Comparison of ENCODE assay signal across 18 cellular contexts in genomic region chr9:119761737-119762136, GRCh38.
"Had no signal": no experiment of that assay in that cellular context is flagged by ENCODE, and none has a peak within 500 bp of the region (broad histone marks: within the 10 kb centered on the region; RNA-seq: fewer than 3 reads in every experiment).

No MANE protein-coding gene starts in this region.

- H3K36me3 Mint-ChIP-seq: immature natural killer cell, type B pancreatic cell had no signal

- H3K4me1 Mint-ChIP-seq: immature natural killer cell; stimulated activated naive CD8-positive, alpha-beta T cell treated with anti-CD3 and anti-CD28 coated beads, Interleukin-15, amount 100 ng/mL, for 72 hours; T-helper 17 cell had no signal

- H3K9me3 Mint-ChIP-seq: dendritic cell treated with granulocyte-macrophage colony-stimulating factor and Interleukin-4, amounts not matched to agents 40 ng/mL and 50 ng/mL, for 4 days; nephron progenitor cell; type B pancreatic cell had no signal

- DNase-seq: activated CD4-positive, alpha-beta T cell treated with anti-CD3 and anti-CD28 coated beads for 1 hour; activated gamma-delta T cell; effector CD8-positive, alpha-beta T cell; esophagus squamous epithelium; immature natural killer cell; left cardiac atrium; lower lobe of right lung; midbrain; nephron progenitor cell; right cardiac atrium; stimulated activated naive CD8-positive, alpha-beta T cell treated with anti-CD3 and anti-CD28 coated beads, Interleukin-15, amount 100 ng/mL, for 72 hours; T-helper 17 cell had no signal

- H3K4me1 ChIP-seq: esophagus squamous epithelium, lower lobe of right lung, prostate gland had no signal

- H3K36me3 ChIP-seq: esophagus squamous epithelium, lower lobe of right lung, prostate gland had no signal

- ATAC-seq: activated naive CD4-positive, alpha-beta T cell treated with anti-CD3 and anti-CD28 coated beads, Interleukin-2, amount 50 U/mL, for 72 hours; left cardiac atrium; lower lobe of right lung; right cardiac atrium; stimulated activated naive CD8-positive, alpha-beta T cell treated with anti-CD3 and anti-CD28 coated beads, Interleukin-15, amount 100 ng/mL, for 72 hours; T-helper 17 cell had no signal

- H3K27ac ChIP-seq: esophagus squamous epithelium, lower lobe of right lung, prostate gland, skin epidermis, VCaP had no signal

- H3K9me3 ChIP-seq: esophagus squamous epithelium, lower lobe of right lung, prostate gland had no signal

- H3K27ac Mint-ChIP-seq: activated naive CD4-positive, alpha-beta T cell treated with anti-CD3 and anti-CD28 coated beads, Interleukin-2, amount 50 U/mL, for 72 hours; dendritic cell treated with granulocyte-macrophage colony-stimulating factor and Interleukin-4, amounts not matched to agents 40 ng/mL and 50 ng/mL, for 4 days; immature natural killer cell; nephron progenitor cell; stimulated activated naive CD8-positive, alpha-beta T cell treated with anti-CD3 and anti-CD28 coated beads, Interleukin-15, amount 100 ng/mL, for 72 hours; T-helper 17 cell; type B pancreatic cell had no signal

- H3K27me3 Mint-ChIP-seq: dendritic cell treated with granulocyte-macrophage colony-stimulating factor and Interleukin-4, amounts not matched to agents 40 ng/mL and 50 ng/mL, for 4 days had no signal

- H3K4me3 Mint-ChIP-seq: dendritic cell treated with granulocyte-macrophage colony-stimulating factor and Interleukin-4, amounts not matched to agents 40 ng/mL and 50 ng/mL, for 4 days; immature natural killer cell; nephron progenitor cell; stimulated activated naive CD8-positive, alpha-beta T cell treated with anti-CD3 and anti-CD28 coated beads, Interleukin-15, amount 100 ng/mL, for 72 hours; T-helper 17 cell; type B pancreatic cell had no signal

- H3K4me3 ChIP-seq: esophagus squamous epithelium, lower lobe of right lung, prostate gland, skin epidermis had no signal
